Comparison of ENCODE assay signal across 1 cellular context in genomic region chr15:52786436-52787122, GRCh38.
TF ChIP-seq lines count a peak whose summit lies in the region.

No MANE protein-coding gene starts in this region.

TF ChIP-seq in HepG2, 621 proteins besides CTCF, POLR2A, EP300 and RAD21 (continues in another document):
- TF ChIP-seq YEATS4 (CRISPR knock-in tag; IDR thresholded peaks at IDR 0.05; ENCODE audit: borderline replicate concordance) = no peak
- TF ChIP-seq ZNF251 (CRISPR knock-in tag; IDR thresholded peaks at IDR 0.05) = no peak
- no peak for TF ChIP-seq ZSCAN20 (CRISPR knock-in tag; IDR thresholded peaks at IDR 0.05; ENCODE audit: borderline replicate concordance)
- no peak for TF ChIP-seq CBX1 (IDR thresholded peaks at IDR 0.05; ENCODE audit: low read depth)
- TF ChIP-seq MYC (CRISPR knock-in tag; IDR thresholded peaks at IDR 0.05; ENCODE audit: borderline replicate concordance) = peak; percentile 61; the same call in 1 of the 2 replicates
- no peak for TF ChIP-seq TOE1 (CRISPR knock-in tag; IDR thresholded peaks at IDR 0.05)
- no peak for TF ChIP-seq THAP8 (CRISPR knock-in tag; IDR thresholded peaks at IDR 0.05; ENCODE audit: borderline replicate concordance)
- TF ChIP-seq ETS1 (CRISPR knock-in tag; IDR thresholded peaks at IDR 0.05) = no peak
- TF ChIP-seq FOXK2 (IDR thresholded peaks at IDR 0.05) = no peak
- TF ChIP-seq ZNF430 (CRISPR knock-in tag; IDR thresholded peaks at IDR 0.05) = no peak
- no peak for TF ChIP-seq ZNF451 (CRISPR knock-in tag; IDR thresholded peaks at IDR 0.05)
- no peak for TF ChIP-seq RELA (CRISPR knock-in tag; IDR thresholded peaks at IDR 0.05)
- no peak for TF ChIP-seq ZNF770 (CRISPR knock-in tag; IDR thresholded peaks at IDR 0.05)
- no peak for TF ChIP-seq NFKB2 (CRISPR knock-in tag; IDR thresholded peaks at IDR 0.05; ENCODE audit: borderline replicate concordance)
- no peak for TF ChIP-seq ZNF615 (CRISPR knock-in tag; IDR thresholded peaks at IDR 0.05; ENCODE audit: borderline replicate concordance)
- TF ChIP-seq PREB (CRISPR knock-in tag; IDR thresholded peaks at IDR 0.05) = no peak
- no peak for TF ChIP-seq MLLT10 (CRISPR knock-in tag; IDR thresholded peaks at IDR 0.05)
- no peak for TF ChIP-seq ZBTB46 (CRISPR knock-in tag; IDR thresholded peaks at IDR 0.05; ENCODE audit: borderline replicate concordance)
- TF ChIP-seq KMT2B (CRISPR knock-in tag; IDR thresholded peaks at IDR 0.05) = no peak
- TF ChIP-seq KAT2B (IDR thresholded peaks at IDR 0.05; ENCODE audit: borderline replicate concordance, low read depth, low read length) = no peak
- no peak for TF ChIP-seq ZNF720 (CRISPR knock-in tag; IDR thresholded peaks at IDR 0.05)
- no peak for TF ChIP-seq ZNF777 (CRISPR knock-in tag; IDR thresholded peaks at IDR 0.05)
- no peak for TF ChIP-seq NFIB (CRISPR knock-in tag; IDR thresholded peaks at IDR 0.05; ENCODE audit: borderline replicate concordance)
- no peak for TF ChIP-seq ZNF276 (CRISPR knock-in tag; IDR thresholded peaks at IDR 0.05; ENCODE audit: low read depth)
- peak; percentile 67; the same call in 1 of the 2 replicates for TF ChIP-seq PAXIP1 (CRISPR knock-in tag; conservative IDR thresholded peaks at IDR 0.05)
- TF ChIP-seq ZNF550 (CRISPR knock-in tag; IDR thresholded peaks at IDR 0.05; ENCODE audit: borderline replicate concordance) = no peak
- peak; percentile 56 for TF ChIP-seq YY1 (IDR thresholded peaks at IDR 0.05; ENCODE audit: insufficient read depth, insufficient replicate concordance, low read depth, low read length)
- TF ChIP-seq PAWR (CRISPR knock-in tag; IDR thresholded peaks at IDR 0.05; ENCODE audit: borderline replicate concordance) = no peak
- TF ChIP-seq ZNF24 (IDR thresholded peaks at IDR 0.05) = no peak
- TF ChIP-seq PHF20 (CRISPR knock-in tag; IDR thresholded peaks at IDR 0.05) = no peak
- no peak for TF ChIP-seq ZC3H4 (CRISPR knock-in tag; IDR thresholded peaks at IDR 0.05; ENCODE audit: borderline replicate concordance)
- TF ChIP-seq THAP7 (CRISPR knock-in tag; IDR thresholded peaks at IDR 0.05) = no peak
- TF ChIP-seq ZNF253 (CRISPR knock-in tag; IDR thresholded peaks at IDR 0.05; ENCODE audit: borderline replicate concordance) = no peak
- TF ChIP-seq ZNF691 (CRISPR knock-in tag; IDR thresholded peaks at IDR 0.05; ENCODE audit: borderline replicate concordance, low read depth) = peak; percentile 29; the same call in 1 of the 2 replicates
- no peak for TF ChIP-seq ZNF83 (CRISPR knock-in tag; IDR thresholded peaks at IDR 0.05; ENCODE audit: borderline replicate concordance)
- no peak for TF ChIP-seq ZNF784 (CRISPR knock-in tag; IDR thresholded peaks at IDR 0.05; ENCODE audit: borderline replicate concordance)
- TF ChIP-seq ZFP41 (CRISPR knock-in tag; IDR thresholded peaks at IDR 0.05; ENCODE audit: borderline replicate concordance) = no peak
- TF ChIP-seq SOX6 (IDR thresholded peaks at IDR 0.05) = no peak
- TF ChIP-seq SOX6 (CRISPR knock-in tag; IDR thresholded peaks at IDR 0.05) = peak; percentile 49
- 0 out of 2 replicates have a peak, but pooled peaks have one; percentile 45 for TF ChIP-seq ZNF205 (CRISPR knock-in tag; IDR thresholded peaks at IDR 0.05)
- TF ChIP-seq IRF1 (CRISPR knock-in tag; IDR thresholded peaks at IDR 0.05; ENCODE audit: low read depth) = no peak
- TF ChIP-seq RNF2 (conservative IDR thresholded peaks at IDR 0.05; ENCODE audit: low read depth) = no peak
- no peak for TF ChIP-seq RFX3 (CRISPR knock-in tag; IDR thresholded peaks at IDR 0.05)
- no peak for TF ChIP-seq SP4 (CRISPR knock-in tag; IDR thresholded peaks at IDR 0.05)
- TF ChIP-seq ZNF354B (CRISPR knock-in tag; IDR thresholded peaks at IDR 0.05) = no peak
